ENCODE assay signal across 18 cellular contexts in genomic region chr9:94713446-94714185, GRCh38. TPM values are rescaled to one million over a fixed set of nuclear protein-coding genes. Genes with fewer than 3 reads are reported as not detected.
DNase-seq lines count a peak whose midpoint lies in the region; TF ChIP-seq lines count a peak whose summit lies in the region.
"Had no signal": no experiment of that assay in that cellular context is flagged by ENCODE, and none has a peak within 500 bp of the region (broad histone marks: within the 10 kb centered on the region; RNA-seq: fewer than 3 reads in every experiment).

No MANE protein-coding gene starts in this region.

- H3K4me3 ChIP-seq in GM23248 (peak overlapping the region; percentile 33), fibroblast of the aortic adventitia (ENCODE audit: low read depth, low read length) (no peak overlapping the region), vagina (no peak overlapping the region)
- H3K4me3 ChIP-seq: BLaER1 treated with 17β-estradiol and CSF1 and Interleukin-3, amounts not matched to agents 10 nM and 100 nM had no signal

- 6 to 7% methylated on average over 5 of the region's 5 CpGs for WGBS in GM23248 (ENCODE audit: low coverage in 1 of 2, low lambda C conversion rate in 2 of 2, missing lambda C conversion rate in 2 of 2), 2 experiments

- H3K9me2 ChIP-seq in GM23248 (ENCODE audit: insufficient read depth), result no peaks in the 10 kb centered on the region

- peaks cover 12% of the 10 kb centered on the region for H3K4me1 Mint-ChIP-seq in endothelial cell (ENCODE audit: unreplicated experiment)
- H3K4me1 Mint-ChIP-seq: B cell had no signal

- in situ Hi-C loops in GM23248 (cut with MboI), result no loop called here

- H3K36me3 ChIP-seq in GM23248 (ENCODE audit: low read depth), result no peaks in the 10 kb centered on the region
- H3K36me3 ChIP-seq in vagina, result no peaks in the 10 kb centered on the region
- H3K36me3 ChIP-seq: BLaER1 treated with 17β-estradiol and CSF1 and Interleukin-3, amounts not matched to agents 10 nM and 100 nM had no signal

- no peaks in the 10 kb centered on the region for H3K27me3 Mint-ChIP-seq in endothelial cell (ENCODE audit: unreplicated experiment)

- H3K36me3 Mint-ChIP-seq in endothelial cell (ENCODE audit: low read depth, unreplicated experiment), result no peaks in the 10 kb centered on the region
- H3K36me3 Mint-ChIP-seq: CD8-positive, alpha-beta T cell had no signal

- H3K27me3 ChIP-seq in GM23248 (replicated peaks; ENCODE audit: insufficient read depth) (no peaks in the 10 kb centered on the region), vagina (no peaks in the 10 kb centered on the region)
- H3K27me3 ChIP-seq: BLaER1 treated with 17β-estradiol and CSF1 and Interleukin-3, amounts not matched to agents 10 nM and 100 nM had no signal

- TF ChIP-seq CTCF in fibroblast of the aortic adventitia (IDR thresholded peaks at IDR 0.05; ENCODE audit: insufficient read depth, low read length), result no peak
- TF ChIP-seq CTCF in vagina (IDR thresholded peaks at IDR 0.05), result no peak
- TF ChIP-seq CTCF in endothelial cell (IDR thresholded peaks at IDR 0.05; ENCODE audit: unreplicated experiment), result no peak

- peaks cover 14% of the 10 kb centered on the region for H3F3A ChIP-seq in GM23248 (ENCODE audit: insufficient read depth)

- DNase-seq in EH (ENCODE audit: low read depth) (peak; percentile 54), GM23248 (peak; percentile 64), fibroblast of the aortic adventitia (ENCODE audit: low read depth) (peak; percentile 35), vagina (ENCODE audit: extremely low spot score in 2 of 2) (no peak), T-helper 2 cell (no peak), endothelial cell (ENCODE audit: low spot score) (no peak)
- no peak for DNase-seq in activated naive CD4-positive, alpha-beta T cell treated with Interleukin-2 at 50 U/mL for 16 hours
- no peak for DNase-seq in activated CD8-positive, alpha-beta memory T cell treated with anti-CD3 and anti-CD28 coated beads, Interleukin-2, amount 50 U/mL, for 4 hours
- DNase-seq: ACHN; Calu3; CD8-positive, alpha-beta T cell; DMS79 treated with DMSO at 0.1 percent for 48 hours; EL; H9 had no signal

- H3K4me3 Mint-ChIP-seq in endothelial cell (ENCODE audit: unreplicated experiment), result no peak overlapping the region
- H3K4me3 Mint-ChIP-seq: B cell; CD8-positive, alpha-beta T cell; H9 had no signal

- H4K20me1 ChIP-seq in GM23248 (ENCODE audit: insufficient read depth), result no peaks in the 10 kb centered on the region
- H4K20me1 ChIP-seq: BLaER1 treated with 17β-estradiol and CSF1 and Interleukin-3, amounts not matched to agents 10 nM and 100 nM had no signal

- H3K4me2 ChIP-seq in GM23248 (ENCODE audit: unreplicated experiment), result peak overlapping the region; percentile 67
- H3K4me2 ChIP-seq: BLaER1 treated with 17β-estradiol and CSF1 and Interleukin-3, amounts not matched to agents 10 nM and 100 nM; KMS-11 had no signal

- TF ChIP-seq POLR2A in vagina (IDR thresholded peaks at IDR 0.05), result no peak

- intact Hi-C loops in vagina (cut with DNase I), result no loop called here

- H3K79me2 ChIP-seq in GM23248 (ENCODE audit: insufficient read depth), result no peaks in the 10 kb centered on the region

- H3K9me3 ChIP-seq in GM23248 (ENCODE audit: low read depth) (no peaks in the 10 kb centered on the region), vagina (no peaks in the 10 kb centered on the region)

- no peaks in the 10 kb centered on the region for H3K9me3 Mint-ChIP-seq in endothelial cell (ENCODE audit: unreplicated experiment)
- H3K9me3 Mint-ChIP-seq: CD8-positive, alpha-beta T cell; H9 had no signal

- H3K9ac ChIP-seq in GM23248, result peak overlapping the region; percentile 30
- H3K9ac ChIP-seq: BLaER1 treated with 17β-estradiol and CSF1 and Interleukin-3, amounts not matched to agents 10 nM and 100 nM; KMS-11 had no signal

- H3K27ac ChIP-seq in GM23248, result peak overlapping the region; percentile 49
- H3K27ac ChIP-seq in vagina, result peak overlapping the region; percentile 42
- H3K27ac ChIP-seq: BLaER1 treated with 17β-estradiol and CSF1 and Interleukin-3, amounts not matched to agents 10 nM and 100 nM; HL-60; KMS-11 had no signal

- no peak overlapping the region for H3K27ac Mint-ChIP-seq in endothelial cell (ENCODE audit: unreplicated experiment)
- H3K27ac Mint-ChIP-seq: B cell; CD8-positive, alpha-beta T cell; H9 had no signal

- H3K4me1 ChIP-seq in GM23248 (ENCODE audit: insufficient read depth) (peaks cover 26% of the 10 kb centered on the region), vagina (no peaks in the 10 kb centered on the region)
- H3K4me1 ChIP-seq: BLaER1 treated with 17β-estradiol and CSF1 and Interleukin-3, amounts not matched to agents 10 nM and 100 nM had no signal

- peak overlapping the region; percentile 78 for H2AFZ ChIP-seq in GM23248

RNA-seq across cellular contexts. Expression of gene AOPEP, which starts 12.9 kb away (rescaled TPM):
- 90.0 and 90.5 TPM in 2 replicates for total RNA-seq in GM23248 (2014; rRNA removed; shearing (Covaris generic))
- polyA plus RNA-seq in GM23248 (2016; fragmentation: Nextera tagmentation; extraction: Ambion mirVana), result 118 and 120 TPM in 2 replicates
- total RNA-seq in fibroblast of the aortic adventitia (ENCODE audit: low replicate concordance) (39.7 and 82.3 TPM in 2 replicates), vagina (305 TPM), endothelial cell (ENCODE audit: unreplicated experiment) (22.1 TPM)

Comparison
In these comparisons a context has a peak if more than half of its experiments do, and no peak if none do; other contexts are left out.
1. DNase-seq: peak in EH (single experiment), GM23248 (single experiment) and fibroblast of the aortic adventitia (single experiment); none in vagina (0 of 2), activated naive CD4-positive, alpha-beta T cell treated with Interleukin-2 at 50 U/mL for 16 hours (single experiment), T-helper 2 cell (0 of 5), activated CD8-positive, alpha-beta memory T cell treated with anti-CD3 and anti-CD28 coated beads, Interleukin-2, amount 50 U/mL, for 4 hours (single experiment) and endothelial cell (single experiment).